In genomic region chr7:16982640-16983103, GRCh38 we compare ENCODE assay signal across 8 cellular contexts.
DNase-seq lines count a peak whose midpoint lies in the region; ATAC-seq and TF ChIP-seq lines count a peak whose summit lies in the region.

No MANE protein-coding gene starts in this region.

- DNase-seq in stimulated activated naive CD8-positive, alpha-beta T cell treated with anti-CD3 and anti-CD28 coated beads, Interleukin-15, amount 100 ng/mL, for 72 hours, result peak; percentile 7 to 21
- no peak for DNase-seq in stimulated activated naive CD8-positive, alpha-beta T cell treated with anti-CD3 and anti-CD28 coated beads, Interleukin-15, Interleukin-2, amounts not matched to agents 100 U/mL and 50 U/mL, for 24 hours
- DNase-seq in T-helper 17 cell (no peak), dorsolateral prefrontal cortex (peak in 1 of 10 donors; percentile 23), mucosa of descending colon (no peak), occipital lobe (lab: John Stamatoyannopoulos, UW) (no peak), HT-29 (ENCODE audit: low spot score) (no peak)

- H3K9me3 Mint-ChIP-seq in stimulated activated naive CD8-positive, alpha-beta T cell treated with anti-CD3 and anti-CD28 coated beads, Interleukin-15, amount 100 ng/mL, for 72 hours, result no peaks in the 10 kb centered on the region

- H3K27ac Mint-ChIP-seq in stimulated activated naive CD8-positive, alpha-beta T cell treated with anti-CD3 and anti-CD28 coated beads, Interleukin-15, amount 100 ng/mL, for 72 hours, result peak overlapping the region in 1 of 2 donors; percentile 17
- H3K27ac Mint-ChIP-seq in T-helper 17 cell, result peak overlapping the region; percentile 66

- H3K4me2 ChIP-seq in Loucy (ENCODE audit: low read depth, low read length, poor library complexity, severe bottlenecking), result no peak overlapping the region

- no peaks in the 10 kb centered on the region for H3F3A ChIP-seq in Loucy (ENCODE audit: low read depth)

- peaks cover 10% of the 10 kb centered on the region for H3K4me1 Mint-ChIP-seq in stimulated activated naive CD8-positive, alpha-beta T cell treated with anti-CD3 and anti-CD28 coated beads, Interleukin-15, amount 100 ng/mL, for 72 hours
- H3K4me1 Mint-ChIP-seq in T-helper 17 cell, result peaks cover 7% of the 10 kb centered on the region

- no peaks in the 10 kb centered on the region for H3K9me3 ChIP-seq in Loucy (ENCODE audit: insufficient read depth, low read depth, low read length)
- H3K9me3 ChIP-seq in T-helper 17 cell (ENCODE audit: control insufficient read depth, low read length, poor library complexity, severe bottlenecking), result no peaks in the 10 kb centered on the region
- no peaks in the 10 kb centered on the region for H3K9me3 ChIP-seq in mucosa of descending colon

- H3K27me3 Mint-ChIP-seq in stimulated activated naive CD8-positive, alpha-beta T cell treated with anti-CD3 and anti-CD28 coated beads, Interleukin-15, amount 100 ng/mL, for 72 hours, result peaks cover 31% of the 10 kb centered on the region
- peaks cover 24% of the 10 kb centered on the region for H3K27me3 Mint-ChIP-seq in T-helper 17 cell

- H3K36me3 ChIP-seq in Loucy (ENCODE audit: insufficient read depth, low read length) (no peaks in the 10 kb centered on the region), mucosa of descending colon (ENCODE audit: low read depth) (no peaks in the 10 kb centered on the region)

- peak overlapping the region; percentile 20 to 28 for H3K4me3 Mint-ChIP-seq in stimulated activated naive CD8-positive, alpha-beta T cell treated with anti-CD3 and anti-CD28 coated beads, Interleukin-15, amount 100 ng/mL, for 72 hours
- H3K4me3 Mint-ChIP-seq in T-helper 17 cell, result no peak overlapping the region

- H3K9me2 ChIP-seq in Loucy (replicated peaks; ENCODE audit: low read depth, low read length), result no peaks in the 10 kb centered on the region

- H3K27ac ChIP-seq in dorsolateral prefrontal cortex, result peak overlapping the region in 27 of 59 donors; percentile 1 to 80 (median 42)

- H4K20me1 ChIP-seq in Loucy (ENCODE audit: insufficient read depth, low read length, poor library complexity, severe bottlenecking), result no peaks in the 10 kb centered on the region

- H2AFZ ChIP-seq in Loucy (ENCODE audit: low read length), result no peak overlapping the region

- peaks cover 2% of the 10 kb centered on the region for H3K36me3 Mint-ChIP-seq in T-helper 17 cell (ENCODE audit: low read depth)

- H3K9ac ChIP-seq in Loucy (ENCODE audit: low read depth, low read length, poor library complexity, severe bottlenecking), result no peak overlapping the region

- no peaks in the 10 kb centered on the region for H3K27me3 ChIP-seq in Loucy (ENCODE audit: insufficient read depth, low read length, poor library complexity, severe bottlenecking)
- H3K27me3 ChIP-seq in dorsolateral prefrontal cortex, result peaks cover 0 to 6% (median 0%) of the 10 kb centered on the region in 45 donors

- TF ChIP-seq CTCF in Loucy (conservative IDR thresholded peaks at IDR 0.05; ENCODE audit: low read length) (peak; percentile 97), dorsolateral prefrontal cortex (IDR thresholded peaks at IDR 0.05 in 54 of 56, conservative IDR thresholded peaks at IDR 0.05 in 2 of 56; ENCODE audit: low read depth in 1 of 56, partially characterized antibody in 56 of 56) (peak; percentile 79 to 99 (median 93)), mucosa of descending colon (IDR thresholded peaks at IDR 0.05) (peak; percentile 91)

- ATAC-seq in stimulated activated naive CD8-positive, alpha-beta T cell treated with anti-CD3 and anti-CD28 coated beads, Interleukin-15, amount 100 ng/mL, for 72 hours, result no peak
- ATAC-seq in stimulated activated naive CD8-positive, alpha-beta T cell treated with anti-CD3 and anti-CD28 coated beads, Interleukin-15, Interleukin-2, amounts not matched to agents 100 U/mL and 50 U/mL, for 24 hours, result no peak
- ATAC-seq in T-helper 17 cell (peak; percentile 73), mucosa of descending colon (peak; percentile 77)

- no peaks in the 10 kb centered on the region for H3K4me1 ChIP-seq in Loucy (ENCODE audit: insufficient read depth, low read length, poor library complexity, severe bottlenecking)
- H3K4me1 ChIP-seq in mucosa of descending colon (ENCODE audit: low read depth), result peaks cover 18% of the 10 kb centered on the region

- no peak overlapping the region for H3K4me3 ChIP-seq in Loucy (ENCODE audit: low read length, poor library complexity, severe bottlenecking)
- H3K4me3 ChIP-seq in dorsolateral prefrontal cortex, result peak overlapping the region in 7 of 59 donors; percentile 1 to 25 (median 6)
- H3K4me3 ChIP-seq in mucosa of descending colon, result no peak overlapping the region

- intact Hi-C loops in dorsolateral prefrontal cortex (cut with DNase I) (loop anchor here (2.0 to 10.0 kb wide), 3 partner anchors 65 to 552 kb away; partner anchors contain the start of gene AHR (in 2 of the 2)), mucosa of descending colon (cut with DNase I, micrococcal nuclease) (no loop called here)

- no peaks in the 10 kb centered on the region for H3K79me2 ChIP-seq in Loucy (ENCODE audit: insufficient read depth, low read length)

Comparison
In these comparisons a context has a peak if more than half of its experiments do, and no peak if none do; other contexts are left out.
1. DNase-seq: peak in stimulated activated naive CD8-positive, alpha-beta T cell treated with anti-CD3 and anti-CD28 coated beads, Interleukin-15, amount 100 ng/mL, for 72 hours (2 of 2); none in stimulated activated naive CD8-positive, alpha-beta T cell treated with anti-CD3 and anti-CD28 coated beads, Interleukin-15, Interleukin-2, amounts not matched to agents 100 U/mL and 50 U/mL, for 24 hours (single experiment), T-helper 17 cell (0 of 3), mucosa of descending colon (0 of 3), occipital lobe (single experiment) and HT-29 (single experiment).
2. ATAC-seq: peak in T-helper 17 cell (single experiment) and mucosa of descending colon (single experiment); none in stimulated activated naive CD8-positive, alpha-beta T cell treated with anti-CD3 and anti-CD28 coated beads, Interleukin-15, amount 100 ng/mL, for 72 hours (single experiment) and stimulated activated naive CD8-positive, alpha-beta T cell treated with anti-CD3 and anti-CD28 coated beads, Interleukin-15, Interleukin-2, amounts not matched to agents 100 U/mL and 50 U/mL, for 24 hours (single experiment).
3. intact Hi-C loops: an anchor here in dorsolateral prefrontal cortex (2.0 to 10.0 kb wide); none called in mucosa of descending colon.
4. Peak in every context shown above with its lines, with median percentiles within 50 percentile points of each other: CTCF ChIP-seq.